In genomic region chr4:182752158-182752910, GRCh38 we compare ENCODE assay signal across 12 cellular contexts.
DNase-seq lines count a peak whose midpoint lies in the region; TF ChIP-seq lines count a peak whose summit lies in the region.
"Had no signal": no experiment of that assay in that cellular context is flagged by ENCODE, and none has a peak within 500 bp of the region (broad histone marks: within the 10 kb centered on the region; RNA-seq: fewer than 3 reads in every experiment).

No MANE protein-coding gene starts in this region.

- H3K18ac ChIP-seq in mesenchymal stem cell (ENCODE audit: low read depth in 1 of 2, low read length in 2 of 2): no peak overlapping the region

- H3K36me3 ChIP-seq in ectodermal cell (ENCODE audit: control insufficient read depth, insufficient read depth, low read length) (peaks cover 25% of the 10 kb centered on the region), mesenchymal stem cell (ENCODE audit: control insufficient read depth in 1 of 2, insufficient read depth in 2 of 2, low read depth in 1 of 2, low read length in 2 of 2) (peaks cover 14 to 18% of the 10 kb centered on the region in 2 experiments)

- H3K27ac ChIP-seq in ectodermal cell (ENCODE audit: insufficient read depth, low read depth, low read length, poor library complexity, severe bottlenecking): peak overlapping the region; percentile 83
- peak overlapping the region; percentile 66 for H3K27ac ChIP-seq in mesenchymal stem cell (ENCODE audit: low read length, poor library complexity, severe bottlenecking)

- no peaks in the 10 kb centered on the region for H3K27me3 ChIP-seq in ectodermal cell (ENCODE audit: control insufficient read depth, insufficient read depth, low read length, poor library complexity, severe bottlenecking)
- no peaks in the 10 kb centered on the region for H3K27me3 ChIP-seq in mesenchymal stem cell (ENCODE audit: control insufficient read depth in 1 of 2, insufficient read depth in 1 of 2, low read length in 2 of 2)
- H3K27me3 ChIP-seq: BE2C had no signal

- no peak overlapping the region for H3K4me3 ChIP-seq in ectodermal cell (ENCODE audit: insufficient read depth, low read depth, low read length)
- no peak overlapping the region for H3K4me3 ChIP-seq in mesenchymal stem cell (ENCODE audit: insufficient read depth in 1 of 2, low read depth in 1 of 2, low read length in 2 of 2)

- 19 to 67% methylated on average over 1 to 2 of the region's 2 CpGs for WGBS in ectodermal cell, 2 experiments
- 71% methylated on average over 2 of the region's 2 CpGs for WGBS in mesenchymal stem cell

- no peak overlapping the region for H4K8ac ChIP-seq in mesenchymal stem cell (ENCODE audit: low read length)

- peaks cover 10% of the 10 kb centered on the region for H3K4me1 ChIP-seq in ectodermal cell (ENCODE audit: control insufficient read depth, insufficient read depth, low read length)
- peaks cover 2% of the 10 kb centered on the region for H3K4me1 ChIP-seq in mesenchymal stem cell (ENCODE audit: control insufficient read depth, insufficient read depth, low read depth, low read length)
- H3K4me1 ChIP-seq: BE2C had no signal

- H3K79me1 ChIP-seq in mesenchymal stem cell (replicated peaks; ENCODE audit: low read length, poor library complexity, severe bottlenecking): peaks cover 4% of the 10 kb centered on the region

- H3K9ac ChIP-seq in mesenchymal stem cell (ENCODE audit: low read length): peak overlapping the region; percentile 44

- H4K91ac ChIP-seq in mesenchymal stem cell (ENCODE audit: low read length): no peak overlapping the region

- H3K4me2 ChIP-seq in mesenchymal stem cell (ENCODE audit: low read length, poor library complexity, severe bottlenecking): no peak overlapping the region

- no peak overlapping the region for H2BK15ac ChIP-seq in mesenchymal stem cell (ENCODE audit: low read depth, poor library complexity, severe bottlenecking)

- no peak overlapping the region for H3K14ac ChIP-seq in mesenchymal stem cell (ENCODE audit: low read length in 2 of 2)

- DNase-seq in AG20443 (ENCODE audit: low spot score) (peak; percentile 66), M059J (ENCODE audit: low read depth) (peak; percentile 91), mesenchymal stem cell (peak; percentile 49), 8988T (no peak), NCI-H1436 treated with DMSO at 0.1 percent for 48 hours (lab: John Stamatoyannopoulos, UW) (no peak), HEK293T (ENCODE audit: extremely low spot score) (no peak), NCI-H1417 (lab: John Stamatoyannopoulos, UW) (no peak)
- DNase-seq: BE2C, hippocampal formation, NCI-H2029, small intestine had no signal

- no peak overlapping the region for H3K23ac ChIP-seq in mesenchymal stem cell (ENCODE audit: low read length in 2 of 2)

- H3K9me3 ChIP-seq in ectodermal cell (ENCODE audit: control insufficient read depth, low read length): no peaks in the 10 kb centered on the region
- H3K9me3 ChIP-seq in mesenchymal stem cell (ENCODE audit: control insufficient read depth, low read length): no peaks in the 10 kb centered on the region
- H3K9me3 ChIP-seq: BE2C had no signal

- no peak overlapping the region for H3K4ac ChIP-seq in mesenchymal stem cell (ENCODE audit: low read depth in 1 of 2, low read length in 2 of 2)

- no peak overlapping the region for H2BK12ac ChIP-seq in mesenchymal stem cell (ENCODE audit: low read length in 2 of 2)

- H2BK120ac ChIP-seq in mesenchymal stem cell (ENCODE audit: low read depth, low read length): no peak overlapping the region

- POLR2A ChIA-PET in HEK293T (lab: Yijun Ruan, JAX): no interaction called here

- CTCF ChIA-PET in HEK293T (lab: Yijun Ruan, JAX): interaction anchor here (0.7 to 0.9 kb wide), 2 partner anchors 10 to 14 kb away, joined by 3 read pairs; no protein-coding TSS in a partner anchor

- no peak overlapping the region for H2AK5ac ChIP-seq in mesenchymal stem cell (ENCODE audit: low read length, severe bottlenecking)

- H2BK5ac ChIP-seq in mesenchymal stem cell (ENCODE audit: low read depth, low read length, poor library complexity, severe bottlenecking): no peak overlapping the region

- no peak overlapping the region for H2AFZ ChIP-seq in mesenchymal stem cell (ENCODE audit: low read depth, low read length)

TF ChIP-seq in HEK293T, 16 proteins besides CTCF, POLR2A, EP300 and RAD21:
- no peak for TF ChIP-seq TARDBP (IDR thresholded peaks at IDR 0.05)
- TF ChIP-seq ELF4 (IDR thresholded peaks at IDR 0.05): no peak
- no peak for TF ChIP-seq LEF1 (IDR thresholded peaks at IDR 0.05; ENCODE audit: borderline replicate concordance)
- no peak for TF ChIP-seq SP1 (IDR thresholded peaks at IDR 0.05)
- no peak for TF ChIP-seq L3MBTL2 (conservative IDR thresholded peaks at IDR 0.05)
- TF ChIP-seq NFRKB (IDR thresholded peaks at IDR 0.05): no peak
- no peak for TF ChIP-seq ARNT (IDR thresholded peaks at IDR 0.05)
- TF ChIP-seq FOXA1 (IDR thresholded peaks at IDR 0.05): no peak
- no peak for TF ChIP-seq FOXK2 (IDR thresholded peaks at IDR 0.05)
- no peak for TF ChIP-seq CTBP1 (IDR thresholded peaks at IDR 0.05; ENCODE audit: borderline replicate concordance)
- no peak for TF ChIP-seq FOXM1 (IDR thresholded peaks at IDR 0.05; ENCODE audit: borderline replicate concordance)
- no peak for TF ChIP-seq BHLHE40 (IDR thresholded peaks at IDR 0.05; ENCODE audit: borderline replicate concordance)
- no peak for TF ChIP-seq HDGF (IDR thresholded peaks at IDR 0.05; ENCODE audit: borderline replicate concordance)
- no peak for TF ChIP-seq ZNF384 (IDR thresholded peaks at IDR 0.05)
- no peak for TF ChIP-seq PKNOX1 (IDR thresholded peaks at IDR 0.05)
- TF ChIP-seq SUZ12 (IDR thresholded peaks at IDR 0.05): no peak

Comparison
In these comparisons a context has a peak if more than half of its experiments do, and no peak if none do; other contexts are left out.
1. DNase-seq: peak in AG20443 (single experiment), M059J (single experiment) and mesenchymal stem cell (single experiment); none in 8988T (single experiment), NCI-H1436 treated with DMSO at 0.1 percent for 48 hours (single experiment), HEK293T (single experiment) and NCI-H1417 (0 of 3).